In genomic region chr16:3044708-3045107, GRCh38 we compare ENCODE assay signal across 1 cellular context.
TF ChIP-seq lines count a peak whose summit lies in the region.

No MANE protein-coding gene starts in this region.

TF ChIP-seq in A549, 52 proteins besides CTCF, POLR2A, EP300 and RAD21:
- TF ChIP-seq, protein P1, sequence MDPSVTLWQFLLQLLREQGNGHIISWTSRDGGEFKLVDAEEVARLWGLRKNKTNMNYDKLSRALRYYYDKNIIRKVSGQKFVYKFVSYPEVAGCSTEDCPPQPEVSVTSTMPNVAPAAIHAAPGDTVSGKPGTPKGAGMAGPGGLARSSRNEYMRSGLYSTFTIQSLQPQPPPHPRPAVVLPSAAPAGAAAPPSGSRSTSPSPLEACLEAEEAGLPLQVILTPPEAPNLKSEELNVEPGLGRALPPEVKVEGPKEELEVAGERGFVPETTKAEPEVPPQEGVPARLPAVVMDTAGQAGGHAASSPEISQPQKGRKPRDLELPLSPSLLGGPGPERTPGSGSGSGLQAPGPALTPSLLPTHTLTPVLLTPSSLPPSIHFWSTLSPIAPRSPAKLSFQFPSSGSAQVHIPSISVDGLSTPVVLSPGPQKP (IDR thresholded peaks at IDR 0.05; ENCODE audit: low read depth, low read length): no peak
- TF ChIP-seq RARB (CRISPR knock-in tag; IDR thresholded peaks at IDR 0.05) (no peak), EHF (CRISPR knock-in tag; IDR thresholded peaks at IDR 0.05) (no peak), MAX (IDR thresholded peaks at IDR 0.05) (no peak), FOSL2 (IDR thresholded peaks at IDR 0.05) (no peak), FOSL2 (CRISPR knock-in tag; IDR thresholded peaks at IDR 0.05) (no peak)
- TF ChIP-seq, protein P2, sequence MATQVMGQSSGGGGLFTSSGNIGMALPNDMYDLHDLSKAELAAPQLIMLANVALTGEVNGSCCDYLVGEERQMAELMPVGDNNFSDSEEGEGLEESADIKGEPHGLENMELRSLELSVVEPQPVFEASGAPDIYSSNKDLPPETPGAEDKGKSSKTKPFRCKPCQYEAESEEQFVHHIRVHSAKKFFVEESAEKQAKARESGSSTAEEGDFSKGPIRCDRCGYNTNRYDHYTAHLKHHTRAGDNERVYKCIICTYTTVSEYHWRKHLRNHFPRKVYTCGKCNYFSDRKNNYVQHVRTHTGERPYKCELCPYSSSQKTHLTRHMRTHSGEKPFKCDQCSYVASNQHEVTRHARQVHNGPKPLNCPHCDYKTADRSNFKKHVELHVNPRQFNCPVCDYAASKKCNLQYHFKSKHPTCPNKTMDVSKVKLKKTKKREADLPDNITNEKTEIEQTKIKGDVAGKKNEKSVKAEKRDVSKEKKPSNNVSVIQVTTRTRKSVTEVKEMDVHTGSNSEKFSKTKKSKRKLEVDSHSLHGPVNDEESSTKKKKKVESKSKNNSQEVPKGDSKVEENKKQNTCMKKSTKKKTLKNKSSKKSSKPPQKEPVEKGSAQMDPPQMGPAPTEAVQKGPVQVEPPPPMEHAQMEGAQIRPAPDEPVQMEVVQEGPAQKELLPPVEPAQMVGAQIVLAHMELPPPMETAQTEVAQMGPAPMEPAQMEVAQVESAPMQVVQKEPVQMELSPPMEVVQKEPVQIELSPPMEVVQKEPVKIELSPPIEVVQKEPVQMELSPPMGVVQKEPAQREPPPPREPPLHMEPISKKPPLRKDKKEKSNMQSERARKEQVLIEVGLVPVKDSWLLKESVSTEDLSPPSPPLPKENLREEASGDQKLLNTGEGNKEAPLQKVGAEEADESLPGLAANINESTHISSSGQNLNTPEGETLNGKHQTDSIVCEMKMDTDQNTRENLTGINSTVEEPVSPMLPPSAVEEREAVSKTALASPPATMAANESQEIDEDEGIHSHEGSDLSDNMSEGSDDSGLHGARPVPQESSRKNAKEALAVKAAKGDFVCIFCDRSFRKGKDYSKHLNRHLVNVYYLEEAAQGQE (IDR thresholded peaks at IDR 0.05): no peak
- TF ChIP-seq, protein P3, sequence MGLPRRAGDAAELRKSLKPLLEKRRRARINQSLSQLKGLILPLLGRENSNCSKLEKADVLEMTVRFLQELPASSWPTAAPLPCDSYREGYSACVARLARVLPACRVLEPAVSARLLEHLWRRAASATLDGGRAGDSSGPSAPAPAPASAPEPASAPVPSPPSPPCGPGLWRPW (IDR thresholded peaks at IDR 0.05): no peak
